1 cellular context compared by ENCODE assay signal in the genomic region with DNA sequence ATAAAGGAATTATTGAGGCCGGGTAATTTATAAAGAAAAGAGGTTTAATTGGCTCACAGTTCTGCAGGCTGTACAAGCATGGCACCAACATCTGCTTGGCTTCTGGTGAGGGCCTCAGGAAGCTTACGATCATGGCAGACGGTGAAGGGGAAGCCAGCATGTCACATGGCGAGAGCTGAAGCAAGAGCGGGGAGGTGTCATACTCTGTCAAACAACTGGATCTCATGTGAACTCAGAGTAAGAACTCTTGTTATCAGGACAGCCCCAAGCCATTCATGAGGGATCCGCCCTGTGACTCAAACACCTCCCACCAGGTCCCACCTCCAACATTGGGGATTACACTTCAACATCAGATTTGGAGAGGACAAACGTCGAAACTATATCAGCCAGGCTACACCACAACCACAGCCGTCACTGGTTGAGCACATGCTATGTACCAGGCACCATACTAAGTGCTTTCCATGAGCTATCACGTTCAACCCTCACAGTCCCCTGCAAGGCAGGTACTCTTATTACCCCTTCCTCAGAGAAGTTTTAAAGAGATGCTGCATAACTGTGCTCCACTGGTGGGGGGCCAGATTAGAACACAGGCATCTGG.
TF ChIP-seq lines count a peak whose summit lies in the region.

No MANE protein-coding gene starts in this region.

TF ChIP-seq in K562, 482 proteins besides CTCF, POLR2A, EP300 and RAD21 (continued from another document and continues in another):
- TF ChIP-seq, protein P1, sequence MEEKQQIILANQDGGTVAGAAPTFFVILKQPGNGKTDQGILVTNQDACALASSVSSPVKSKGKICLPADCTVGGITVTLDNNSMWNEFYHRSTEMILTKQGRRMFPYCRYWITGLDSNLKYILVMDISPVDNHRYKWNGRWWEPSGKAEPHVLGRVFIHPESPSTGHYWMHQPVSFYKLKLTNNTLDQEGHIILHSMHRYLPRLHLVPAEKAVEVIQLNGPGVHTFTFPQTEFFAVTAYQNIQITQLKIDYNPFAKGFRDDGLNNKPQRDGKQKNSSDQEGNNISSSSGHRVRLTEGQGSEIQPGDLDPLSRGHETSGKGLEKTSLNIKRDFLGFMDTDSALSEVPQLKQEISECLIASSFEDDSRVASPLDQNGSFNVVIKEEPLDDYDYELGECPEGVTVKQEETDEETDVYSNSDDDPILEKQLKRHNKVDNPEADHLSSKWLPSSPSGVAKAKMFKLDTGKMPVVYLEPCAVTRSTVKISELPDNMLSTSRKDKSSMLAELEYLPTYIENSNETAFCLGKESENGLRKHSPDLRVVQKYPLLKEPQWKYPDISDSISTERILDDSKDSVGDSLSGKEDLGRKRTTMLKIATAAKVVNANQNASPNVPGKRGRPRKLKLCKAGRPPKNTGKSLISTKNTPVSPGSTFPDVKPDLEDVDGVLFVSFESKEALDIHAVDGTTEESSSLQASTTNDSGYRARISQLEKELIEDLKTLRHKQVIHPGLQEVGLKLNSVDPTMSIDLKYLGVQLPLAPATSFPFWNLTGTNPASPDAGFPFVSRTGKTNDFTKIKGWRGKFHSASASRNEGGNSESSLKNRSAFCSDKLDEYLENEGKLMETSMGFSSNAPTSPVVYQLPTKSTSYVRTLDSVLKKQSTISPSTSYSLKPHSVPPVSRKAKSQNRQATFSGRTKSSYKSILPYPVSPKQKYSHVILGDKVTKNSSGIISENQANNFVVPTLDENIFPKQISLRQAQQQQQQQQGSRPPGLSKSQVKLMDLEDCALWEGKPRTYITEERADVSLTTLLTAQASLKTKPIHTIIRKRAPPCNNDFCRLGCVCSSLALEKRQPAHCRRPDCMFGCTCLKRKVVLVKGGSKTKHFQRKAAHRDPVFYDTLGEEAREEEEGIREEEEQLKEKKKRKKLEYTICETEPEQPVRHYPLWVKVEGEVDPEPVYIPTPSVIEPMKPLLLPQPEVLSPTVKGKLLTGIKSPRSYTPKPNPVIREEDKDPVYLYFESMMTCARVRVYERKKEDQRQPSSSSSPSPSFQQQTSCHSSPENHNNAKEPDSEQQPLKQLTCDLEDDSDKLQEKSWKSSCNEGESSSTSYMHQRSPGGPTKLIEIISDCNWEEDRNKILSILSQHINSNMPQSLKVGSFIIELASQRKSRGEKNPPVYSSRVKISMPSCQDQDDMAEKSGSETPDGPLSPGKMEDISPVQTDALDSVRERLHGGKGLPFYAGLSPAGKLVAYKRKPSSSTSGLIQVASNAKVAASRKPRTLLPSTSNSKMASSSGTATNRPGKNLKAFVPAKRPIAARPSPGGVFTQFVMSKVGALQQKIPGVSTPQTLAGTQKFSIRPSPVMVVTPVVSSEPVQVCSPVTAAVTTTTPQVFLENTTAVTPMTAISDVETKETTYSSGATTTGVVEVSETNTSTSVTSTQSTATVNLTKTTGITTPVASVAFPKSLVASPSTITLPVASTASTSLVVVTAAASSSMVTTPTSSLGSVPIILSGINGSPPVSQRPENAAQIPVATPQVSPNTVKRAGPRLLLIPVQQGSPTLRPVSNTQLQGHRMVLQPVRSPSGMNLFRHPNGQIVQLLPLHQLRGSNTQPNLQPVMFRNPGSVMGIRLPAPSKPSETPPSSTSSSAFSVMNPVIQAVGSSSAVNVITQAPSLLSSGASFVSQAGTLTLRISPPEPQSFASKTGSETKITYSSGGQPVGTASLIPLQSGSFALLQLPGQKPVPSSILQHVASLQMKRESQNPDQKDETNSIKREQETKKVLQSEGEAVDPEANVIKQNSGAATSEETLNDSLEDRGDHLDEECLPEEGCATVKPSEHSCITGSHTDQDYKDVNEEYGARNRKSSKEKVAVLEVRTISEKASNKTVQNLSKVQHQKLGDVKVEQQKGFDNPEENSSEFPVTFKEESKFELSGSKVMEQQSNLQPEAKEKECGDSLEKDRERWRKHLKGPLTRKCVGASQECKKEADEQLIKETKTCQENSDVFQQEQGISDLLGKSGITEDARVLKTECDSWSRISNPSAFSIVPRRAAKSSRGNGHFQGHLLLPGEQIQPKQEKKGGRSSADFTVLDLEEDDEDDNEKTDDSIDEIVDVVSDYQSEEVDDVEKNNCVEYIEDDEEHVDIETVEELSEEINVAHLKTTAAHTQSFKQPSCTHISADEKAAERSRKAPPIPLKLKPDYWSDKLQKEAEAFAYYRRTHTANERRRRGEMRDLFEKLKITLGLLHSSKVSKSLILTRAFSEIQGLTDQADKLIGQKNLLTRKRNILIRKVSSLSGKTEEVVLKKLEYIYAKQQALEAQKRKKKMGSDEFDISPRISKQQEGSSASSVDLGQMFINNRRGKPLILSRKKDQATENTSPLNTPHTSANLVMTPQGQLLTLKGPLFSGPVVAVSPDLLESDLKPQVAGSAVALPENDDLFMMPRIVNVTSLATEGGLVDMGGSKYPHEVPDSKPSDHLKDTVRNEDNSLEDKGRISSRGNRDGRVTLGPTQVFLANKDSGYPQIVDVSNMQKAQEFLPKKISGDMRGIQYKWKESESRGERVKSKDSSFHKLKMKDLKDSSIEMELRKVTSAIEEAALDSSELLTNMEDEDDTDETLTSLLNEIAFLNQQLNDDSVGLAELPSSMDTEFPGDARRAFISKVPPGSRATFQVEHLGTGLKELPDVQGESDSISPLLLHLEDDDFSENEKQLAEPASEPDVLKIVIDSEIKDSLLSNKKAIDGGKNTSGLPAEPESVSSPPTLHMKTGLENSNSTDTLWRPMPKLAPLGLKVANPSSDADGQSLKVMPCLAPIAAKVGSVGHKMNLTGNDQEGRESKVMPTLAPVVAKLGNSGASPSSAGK (IDR thresholded peaks at IDR 0.05) = peak; percentile 67
- TF ChIP-seq ZNF785 (CRISPR knock-in tag; IDR thresholded peaks at IDR 0.05) = no peak
- TF ChIP-seq ZBTB17 (CRISPR knock-in tag; IDR thresholded peaks at IDR 0.05) = no peak
- TF ChIP-seq, protein P2, sequence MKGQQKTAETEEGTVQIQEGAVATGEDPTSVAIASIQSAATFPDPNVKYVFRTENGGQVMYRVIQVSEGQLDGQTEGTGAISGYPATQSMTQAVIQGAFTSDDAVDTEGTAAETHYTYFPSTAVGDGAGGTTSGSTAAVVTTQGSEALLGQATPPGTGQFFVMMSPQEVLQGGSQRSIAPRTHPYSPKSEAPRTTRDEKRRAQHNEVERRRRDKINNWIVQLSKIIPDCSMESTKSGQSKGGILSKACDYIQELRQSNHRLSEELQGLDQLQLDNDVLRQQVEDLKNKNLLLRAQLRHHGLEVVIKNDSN (CRISPR knock-in tag; IDR thresholded peaks at IDR 0.05) = peak; percentile 31; the same call in 1 of the 2 replicates
- no peak for TF ChIP-seq ELF4 (CRISPR knock-in tag; IDR thresholded peaks at IDR 0.05)
- no peak for TF ChIP-seq CBX1 (IDR thresholded peaks at IDR 0.05; ENCODE audit: low read depth)
- TF ChIP-seq, protein P3, sequence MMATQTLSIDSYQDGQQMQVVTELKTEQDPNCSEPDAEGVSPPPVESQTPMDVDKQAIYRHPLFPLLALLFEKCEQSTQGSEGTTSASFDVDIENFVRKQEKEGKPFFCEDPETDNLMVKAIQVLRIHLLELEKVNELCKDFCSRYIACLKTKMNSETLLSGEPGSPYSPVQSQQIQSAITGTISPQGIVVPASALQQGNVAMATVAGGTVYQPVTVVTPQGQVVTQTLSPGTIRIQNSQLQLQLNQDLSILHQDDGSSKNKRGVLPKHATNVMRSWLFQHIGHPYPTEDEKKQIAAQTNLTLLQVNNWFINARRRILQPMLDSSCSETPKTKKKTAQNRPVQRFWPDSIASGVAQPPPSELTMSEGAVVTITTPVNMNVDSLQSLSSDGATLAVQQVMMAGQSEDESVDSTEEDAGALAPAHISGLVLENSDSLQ (IDR thresholded peaks at IDR 0.05) = peak; percentile 43
- TF ChIP-seq SNIP1 (IDR thresholded peaks at IDR 0.05; ENCODE audit: low read depth) = no peak
- 0 out of 2 replicates have a peak, but pooled peaks have one; percentile 44 for TF ChIP-seq ZNF766 (CRISPR knock-in tag; conservative IDR thresholded peaks at IDR 0.05)
- TF ChIP-seq NR3C1 (CRISPR knock-in tag; IDR thresholded peaks at IDR 0.05) = no peak
- TF ChIP-seq ZKSCAN3 (CRISPR knock-in tag; IDR thresholded peaks at IDR 0.05) = no peak
- peak; percentile 38; the same call in 1 of the 2 replicates for TF ChIP-seq ARID1B (IDR thresholded peaks at IDR 0.05)
- TF ChIP-seq, protein P4, sequence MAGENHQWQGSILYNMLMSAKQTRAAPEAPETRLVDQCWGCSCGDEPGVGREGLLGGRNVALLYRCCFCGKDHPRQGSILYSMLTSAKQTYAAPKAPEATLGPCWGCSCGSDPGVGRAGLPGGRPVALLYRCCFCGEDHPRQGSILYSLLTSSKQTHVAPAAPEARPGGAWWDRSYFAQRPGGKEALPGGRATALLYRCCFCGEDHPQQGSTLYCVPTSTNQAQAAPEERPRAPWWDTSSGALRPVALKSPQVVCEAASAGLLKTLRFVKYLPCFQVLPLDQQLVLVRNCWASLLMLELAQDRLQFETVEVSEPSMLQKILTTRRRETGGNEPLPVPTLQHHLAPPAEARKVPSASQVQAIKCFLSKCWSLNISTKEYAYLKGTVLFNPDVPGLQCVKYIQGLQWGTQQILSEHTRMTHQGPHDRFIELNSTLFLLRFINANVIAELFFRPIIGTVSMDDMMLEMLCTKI (IDR thresholded peaks at IDR 0.05; ENCODE audit: partially characterized antibody) = no peak
- no peak for TF ChIP-seq SMAD2 (IDR thresholded peaks at IDR 0.05; ENCODE audit: low read depth, low read length)
- TF ChIP-seq MYBL2 (IDR thresholded peaks at IDR 0.05; ENCODE audit: low read depth) = no peak
- no peak for TF ChIP-seq MYBL2 (CRISPR knock-in tag; IDR thresholded peaks at IDR 0.05; ENCODE audit: borderline replicate concordance)
- no peak for TF ChIP-seq ZKSCAN8 (CRISPR knock-in tag; IDR thresholded peaks at IDR 0.05)
- no peak for TF ChIP-seq CAMTA2 (CRISPR knock-in tag; conservative IDR thresholded peaks at IDR 0.05)
- TF ChIP-seq MTA3 (IDR thresholded peaks at IDR 0.05; ENCODE audit: borderline replicate concordance) = no peak
- TF ChIP-seq XRCC4 (IDR thresholded peaks at IDR 0.05; ENCODE audit: extremely low read depth, insufficient read depth, insufficient read length) = no peak
- no peak for TF ChIP-seq HCFC1 (IDR thresholded peaks at IDR 0.05; ENCODE audit: low read depth, low read length)
- TF ChIP-seq RBM22 (IDR thresholded peaks at IDR 0.05; ENCODE audit: low read depth, low read length, poor library complexity, severe bottlenecking) = no peak
- no peak for TF ChIP-seq KAT7 (CRISPR knock-in tag; IDR thresholded peaks at IDR 0.05; ENCODE audit: borderline replicate concordance)
- no peak for TF ChIP-seq ZNF24 (IDR thresholded peaks at IDR 0.05)
- no peak for TF ChIP-seq ZNF695 (CRISPR knock-in tag; IDR thresholded peaks at IDR 0.05)
- TF ChIP-seq DPF2 (IDR thresholded peaks at IDR 0.05) = no peak
- TF ChIP-seq TCF7L2 (IDR thresholded peaks at IDR 0.05; ENCODE audit: low read depth, low read length) = no peak
- no peak for TF ChIP-seq MYC (IDR thresholded peaks at IDR 0.05; ENCODE audit: low read depth, low read length)
- no peak for TF ChIP-seq MYC (CRISPR knock-in tag; IDR thresholded peaks at IDR 0.05; ENCODE audit: borderline replicate concordance, low read depth)
- no peak for TF ChIP-seq EZH2 (IDR thresholded peaks at IDR 0.05; ENCODE audit: borderline replicate concordance, low read depth, low read length)
- TF ChIP-seq TAF9B (IDR thresholded peaks at IDR 0.05; ENCODE audit: partially characterized antibody) = no peak
- TF ChIP-seq, protein P5, sequence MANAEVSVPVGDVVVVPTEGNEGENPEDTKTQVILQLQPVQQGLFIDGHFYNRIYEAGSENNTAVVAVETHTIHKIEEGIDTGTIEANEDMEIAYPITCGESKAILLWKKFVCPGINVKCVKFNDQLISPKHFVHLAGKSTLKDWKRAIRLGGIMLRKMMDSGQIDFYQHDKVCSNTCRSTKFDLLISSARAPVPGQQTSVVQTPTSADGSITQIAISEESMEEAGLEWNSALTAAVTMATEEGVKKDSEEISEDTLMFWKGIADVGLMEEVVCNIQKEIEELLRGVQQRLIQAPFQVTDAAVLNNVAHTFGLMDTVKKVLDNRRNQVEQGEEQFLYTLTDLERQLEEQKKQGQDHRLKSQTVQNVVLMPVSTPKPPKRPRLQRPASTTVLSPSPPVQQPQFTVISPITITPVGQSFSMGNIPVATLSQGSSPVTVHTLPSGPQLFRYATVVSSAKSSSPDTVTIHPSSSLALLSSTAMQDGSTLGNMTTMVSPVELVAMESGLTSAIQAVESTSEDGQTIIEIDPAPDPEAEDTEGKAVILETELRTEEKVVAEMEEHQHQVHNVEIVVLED (CRISPR knock-in tag; IDR thresholded peaks at IDR 0.05) = no peak
- TF ChIP-seq ZNF41 (CRISPR knock-in tag; conservative IDR thresholded peaks at IDR 0.05) = no peak
- TF ChIP-seq ZNF644 (tag; IDR thresholded peaks at IDR 0.05; ENCODE audit: low read depth) = no peak
- TF ChIP-seq, protein P6, sequence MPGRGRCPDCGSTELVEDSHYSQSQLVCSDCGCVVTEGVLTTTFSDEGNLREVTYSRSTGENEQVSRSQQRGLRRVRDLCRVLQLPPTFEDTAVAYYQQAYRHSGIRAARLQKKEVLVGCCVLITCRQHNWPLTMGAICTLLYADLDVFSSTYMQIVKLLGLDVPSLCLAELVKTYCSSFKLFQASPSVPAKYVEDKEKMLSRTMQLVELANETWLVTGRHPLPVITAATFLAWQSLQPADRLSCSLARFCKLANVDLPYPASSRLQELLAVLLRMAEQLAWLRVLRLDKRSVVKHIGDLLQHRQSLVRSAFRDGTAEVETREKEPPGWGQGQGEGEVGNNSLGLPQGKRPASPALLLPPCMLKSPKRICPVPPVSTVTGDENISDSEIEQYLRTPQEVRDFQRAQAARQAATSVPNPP (IDR thresholded peaks at IDR 0.05; ENCODE audit: borderline replicate concordance, insufficient read depth, insufficient read length) = no peak
- TF ChIP-seq PHF21A (IDR thresholded peaks at IDR 0.05; ENCODE audit: borderline replicate concordance, low read depth) = no peak
- no peak for TF ChIP-seq SAFB2 (IDR thresholded peaks at IDR 0.05; ENCODE audit: borderline replicate concordance, low read depth, low read length, severe bottlenecking)
- TF ChIP-seq PTRF (tag; IDR thresholded peaks at IDR 0.05) = no peak
- no peak for TF ChIP-seq CHD2 (IDR thresholded peaks at IDR 0.05; ENCODE audit: low read depth, low read length)
- no peak for TF ChIP-seq SRF (CRISPR knock-in tag; IDR thresholded peaks at IDR 0.05)
- TF ChIP-seq YY1 (IDR thresholded peaks at IDR 0.05; ENCODE audit: borderline replicate concordance in 1 of 3, control insufficient read depth in 1 of 3, extremely low read depth in 1 of 3, insufficient read depth in 3 of 3, insufficient read length in 1 of 3, insufficient replicate concordance in 2 of 3, low read depth in 1 of 3, low read length in 2 of 3) = no peak
- TF ChIP-seq JUNB (CRISPR knock-in tag; conservative IDR thresholded peaks at IDR 0.05) = no peak
- TF ChIP-seq, protein P7, sequence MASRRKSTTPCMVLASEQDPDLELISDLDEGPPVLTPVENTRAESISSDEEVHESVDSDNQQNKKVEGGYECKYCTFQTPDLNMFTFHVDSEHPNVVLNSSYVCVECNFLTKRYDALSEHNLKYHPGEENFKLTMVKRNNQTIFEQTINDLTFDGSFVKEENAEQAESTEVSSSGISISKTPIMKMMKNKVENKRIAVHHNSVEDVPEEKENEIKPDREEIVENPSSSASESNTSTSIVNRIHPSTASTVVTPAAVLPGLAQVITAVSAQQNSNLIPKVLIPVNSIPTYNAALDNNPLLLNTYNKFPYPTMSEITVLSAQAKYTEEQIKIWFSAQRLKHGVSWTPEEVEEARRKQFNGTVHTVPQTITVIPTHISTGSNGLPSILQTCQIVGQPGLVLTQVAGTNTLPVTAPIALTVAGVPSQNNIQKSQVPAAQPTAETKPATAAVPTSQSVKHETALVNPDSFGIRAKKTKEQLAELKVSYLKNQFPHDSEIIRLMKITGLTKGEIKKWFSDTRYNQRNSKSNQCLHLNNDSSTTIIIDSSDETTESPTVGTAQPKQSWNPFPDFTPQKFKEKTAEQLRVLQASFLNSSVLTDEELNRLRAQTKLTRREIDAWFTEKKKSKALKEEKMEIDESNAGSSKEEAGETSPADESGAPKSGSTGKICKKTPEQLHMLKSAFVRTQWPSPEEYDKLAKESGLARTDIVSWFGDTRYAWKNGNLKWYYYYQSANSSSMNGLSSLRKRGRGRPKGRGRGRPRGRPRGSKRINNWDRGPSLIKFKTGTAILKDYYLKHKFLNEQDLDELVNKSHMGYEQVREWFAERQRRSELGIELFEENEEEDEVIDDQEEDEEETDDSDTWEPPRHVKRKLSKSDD (conservative IDR thresholded peaks at IDR 0.05; ENCODE audit: low read length) = no peak
